28 cellular contexts compared by ENCODE assay signal in genomic region chr1:98924971-98925370, GRCh38.
"Had no signal": no experiment of that assay in that cellular context is flagged by ENCODE, and none has a peak within 500 bp of the region (broad histone marks: within the 10 kb centered on the region; RNA-seq: fewer than 3 reads in every experiment).

No MANE protein-coding gene starts in this region.

- H3K27ac Mint-ChIP-seq: endodermal cell; naive B cell; nephron; progenitor cell of endocrine pancreas; stimulated activated effector memory CD8-positive, alpha-beta T cell treated with anti-CD3 and anti-CD28 coated beads, Interleukin-12 subunit alpha, Interleukin-12 subunit beta, amount 100 ng/mL, for 72 hours; stimulated activated naive CD8-positive, alpha-beta T cell treated with anti-CD3 and anti-CD28 coated beads, Interleukin-15, Interleukin-2, amounts not matched to agents 100 ng/mL and 50 ng/mL, for 24 hours had no signal

- H3K4me1 Mint-ChIP-seq: endodermal cell, nephron had no signal

- H3K9me3 ChIP-seq: heart left ventricle, pancreas, tibial artery, upper lobe of left lung, uterus had no signal

- FAIRE-seq: endothelial cell of umbilical vein, frontal cortex, keratinocyte, pancreas had no signal

- H3K27me3 ChIP-seq: heart left ventricle, pancreas, tibial artery, upper lobe of left lung, uterus had no signal

- H3K4me1 ChIP-seq: heart left ventricle, pancreas, tibial artery, upper lobe of left lung, uterus had no signal

- H3K4me3 Mint-ChIP-seq: endodermal cell; naive B cell; nephron; stimulated activated effector memory CD8-positive, alpha-beta T cell treated with anti-CD3 and anti-CD28 coated beads, Interleukin-12 subunit alpha, Interleukin-12 subunit beta, amount 100 ng/mL, for 72 hours; stimulated activated naive CD8-positive, alpha-beta T cell treated with anti-CD3 and anti-CD28 coated beads, Interleukin-15, Interleukin-2, amounts not matched to agents 100 ng/mL and 50 ng/mL, for 24 hours had no signal

- H3K4me2 ChIP-seq: smooth muscle cell had no signal

- H3K4me3 ChIP-seq: coronary artery, heart left ventricle, lung, pancreas, smooth muscle cell, tibial artery, upper lobe of left lung, uterus had no signal

- H3K36me3 ChIP-seq: heart left ventricle, pancreas, tibial artery, upper lobe of left lung, uterus had no signal

- H3K36me3 Mint-ChIP-seq: naive B cell; stimulated activated effector memory CD8-positive, alpha-beta T cell treated with anti-CD3 and anti-CD28 coated beads, Interleukin-12 subunit alpha, Interleukin-12 subunit beta, amount 100 ng/mL, for 72 hours had no signal

- DNase-seq: effector CD4-positive, alpha-beta T cell; endodermal cell; erythroblast; heart left ventricle; hypothalamus; left cardiac atrium; left ventricle myocardium superior; mesenchymal stem cell; midbrain; naive B cell; occipital lobe; pancreas; right cardiac atrium; stimulated activated CD4-positive, alpha-beta T cell treated with anti-CD3 and anti-CD28 coated beads, Interleukin-2, amount 100 ng/mL, for 48 hours; stimulated activated CD8-positive, alpha-beta memory T cell treated with anti-CD3 and anti-CD28 coated beads, Interleukin-4, amount 100 ng/mL, for 48 hours; tibial artery; upper lobe of left lung; uterus had no signal

- H3K27me3 Mint-ChIP-seq: progenitor cell of endocrine pancreas; stimulated activated naive CD8-positive, alpha-beta T cell treated with anti-CD3 and anti-CD28 coated beads, Interleukin-15, Interleukin-2, amounts not matched to agents 100 ng/mL and 50 ng/mL, for 24 hours had no signal

- ATAC-seq: heart left ventricle; left cardiac atrium; left ventricle myocardium superior; pancreas; right cardiac atrium; stimulated activated effector memory CD8-positive, alpha-beta T cell treated with anti-CD3 and anti-CD28 coated beads, Interleukin-12 subunit alpha, Interleukin-12 subunit beta, amount 100 ng/mL, for 72 hours had no signal

- H3K9me3 Mint-ChIP-seq: endodermal cell; naive B cell; nephron; stimulated activated effector memory CD8-positive, alpha-beta T cell treated with anti-CD3 and anti-CD28 coated beads, Interleukin-12 subunit alpha, Interleukin-12 subunit beta, amount 100 ng/mL, for 72 hours; stimulated activated naive CD8-positive, alpha-beta T cell treated with anti-CD3 and anti-CD28 coated beads, Interleukin-15, Interleukin-2, amounts not matched to agents 100 ng/mL and 50 ng/mL, for 24 hours had no signal

- H3K27ac ChIP-seq: coronary artery, heart left ventricle, pancreas, tibial artery, upper lobe of left lung, uterus had no signal
